Comparison of ENCODE assay signal across 14 cellular contexts in the genomic region with DNA sequence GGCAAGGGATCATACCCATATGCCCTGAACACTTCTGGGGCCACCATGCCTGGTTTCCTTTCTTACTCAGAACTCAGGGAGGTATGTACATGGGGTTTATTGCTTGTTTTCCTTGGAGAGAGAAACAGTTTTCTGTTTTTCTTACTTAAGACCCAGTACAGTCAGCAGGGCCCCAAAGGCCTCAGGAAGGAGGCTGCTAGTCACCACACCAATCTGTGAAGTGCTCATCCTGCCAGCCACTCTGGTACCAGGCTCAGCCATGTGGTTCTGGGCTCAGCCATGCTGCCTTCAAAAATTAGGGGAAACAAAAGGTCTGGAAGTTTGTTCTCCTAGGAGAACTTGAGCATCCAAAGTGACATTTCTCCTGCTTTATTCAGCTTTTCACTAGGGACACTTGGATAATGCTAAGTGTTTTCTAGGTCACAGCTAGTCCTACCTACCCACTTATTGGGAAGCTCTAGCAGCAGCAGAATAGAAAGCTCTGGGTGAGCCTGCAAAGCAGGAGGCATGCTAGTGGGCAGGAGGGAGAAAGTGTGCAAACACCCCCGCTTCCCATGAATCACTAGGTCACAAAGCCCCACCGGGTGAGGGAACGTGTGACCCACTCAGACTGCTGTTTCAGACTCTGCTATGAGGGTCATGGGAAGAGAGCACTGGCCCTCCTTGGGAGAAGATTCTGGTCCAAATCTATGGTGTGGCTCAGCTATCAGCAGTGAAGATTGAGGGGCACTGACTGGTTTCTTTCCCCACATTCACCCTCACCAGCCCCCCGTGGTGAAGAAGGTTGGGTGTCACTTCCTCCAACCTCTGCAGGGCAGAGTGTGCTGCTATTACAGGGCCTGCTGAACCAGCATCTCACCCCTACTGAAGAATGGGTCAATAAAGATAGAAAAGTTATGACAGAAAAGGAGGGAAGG. TPM values are rescaled to one million over a fixed set of nuclear protein-coding genes. Genes with fewer than 3 reads are reported as not detected.
DNase-seq lines count a peak whose midpoint lies in the region; ATAC-seq and TF ChIP-seq lines count a peak whose summit lies in the region.
"Had no signal": no experiment of that assay in that cellular context is flagged by ENCODE, and none has a peak within 500 bp of the region (broad histone marks: within the 10 kb centered on the region; RNA-seq: fewer than 3 reads in every experiment).

No MANE protein-coding gene starts in this region.

- H3K36me3 ChIP-seq in SK-N-SH (replicated peaks in 1 of 2; ENCODE audit: control insufficient read depth in 1 of 2, insufficient read depth in 2 of 2, low read length in 1 of 2) (peaks cover 47 to 69% of the 10 kb centered on the region in 2 experiments), PC-9 (ENCODE audit: low read depth) (peaks cover 31% of the 10 kb centered on the region)
- H3K36me3 ChIP-seq: right atrium auricular region, thyroid gland had no signal

- H3K27ac ChIP-seq in SK-N-SH (ENCODE audit: low read depth in 2 of 2, low read length in 1 of 2) (peak overlapping the region in 1 of 2 experiments; percentile 44; a peak in 2 of 4 replicates), PC-9 (no peak overlapping the region)
- H3K27ac ChIP-seq: thyroid gland had no signal

- ATAC-seq in SK-N-SH treated with all-trans-retinoic acid at 6 μM for 48 hours, result no peak
- peak; percentile 42 for ATAC-seq in activated CD8-positive, alpha-beta T cell treated with anti-CD3 and anti-CD28 coated beads, Interleukin-2, amount 10 ng/mL, durations not matched to agents 7 days and 5 days
- ATAC-seq: activated CD4-positive, CD25-positive, alpha-beta regulatory T cell treated with anti-CD3 and anti-CD28 coated beads, Interleukin-2, amount 50 U/mL, for 24 hours had no signal

- H4K20me1 ChIP-seq in SK-N-SH (ENCODE audit: insufficient read depth) (peaks cover 32% of the 10 kb centered on the region), PC-9 (ENCODE audit: insufficient read depth) (peaks cover 64% of the 10 kb centered on the region)

- no peak overlapping the region for H3K4me3 ChIP-seq in SK-N-SH (ENCODE audit: low read depth in 2 of 2, low read length in 1 of 2)
- no peak overlapping the region for H3K4me3 ChIP-seq in skeletal muscle cell (ENCODE audit: low read depth, low read length)
- no peak overlapping the region for H3K4me3 ChIP-seq in lower leg skin (ENCODE audit: low read depth, poor library complexity, severe bottlenecking)
- no peak overlapping the region for H3K4me3 ChIP-seq in PC-9
- H3K4me3 ChIP-seq: right atrium auricular region, thyroid gland had no signal

- H3K4me1 ChIP-seq in SK-N-SH (ENCODE audit: control insufficient read depth in 1 of 2, insufficient read depth in 2 of 2, low read depth in 1 of 2, low read length in 1 of 2), result peaks cover 14 to 35% of the 10 kb centered on the region in 2 experiments
- H3K4me1 ChIP-seq in PC-9 (replicated peaks; ENCODE audit: insufficient read depth), result no peaks in the 10 kb centered on the region

- H3F3A ChIP-seq in SK-N-SH (replicated peaks; ENCODE audit: insufficient read depth), result peaks cover 27% of the 10 kb centered on the region
- H3F3A ChIP-seq in PC-9 (ENCODE audit: insufficient read depth, low read depth), result peaks cover 3% of the 10 kb centered on the region; the same call in 1 of the 2 replicates

- H3K9me2 ChIP-seq in SK-N-SH, result no peaks in the 10 kb centered on the region
- no peaks in the 10 kb centered on the region for H3K9me2 ChIP-seq in PC-9 (ENCODE audit: insufficient read depth)

- H3K4me3 Mint-ChIP-seq in activated CD8-positive, alpha-beta T cell treated with anti-CD3 and anti-CD28 coated beads, Interleukin-2, amount 10 ng/mL, durations not matched to agents 7 days and 5 days, result no peak overlapping the region

- whole genome bisulfite sequencing in SK-N-SH (ENCODE audit: low lambda C conversion rate), result 93% methylated on average over 4 of the region's 4 CpGs
- WGBS in lower leg skin, 2 donors, result 85 to 86% methylated on average over 4 of the region's 4 CpGs

- DNase-seq in SK-N-SH (no peak), fibroblast of gingiva (ENCODE audit: low read depth) (peak; percentile 78), skeletal muscle cell (ENCODE audit: low read depth) (peak; percentile 70), lower leg skin (ENCODE audit: low spot score in 2 of 2) (no peak), DMS79 treated with DMSO at 0.1 percent for 48 hours (lab: John Stamatoyannopoulos, UW) (no peak), PC-9 (no peak)
- peak; percentile 29 for DNase-seq in activated CD8-positive, alpha-beta T cell treated with anti-CD3 and anti-CD28 coated beads, Interleukin-2, amount 10 ng/mL, durations not matched to agents 7 days and 5 days
- DNase-seq: 8988T, H7, NCI-H187, thyroid gland had no signal

- no peak for TF ChIP-seq POLR2A in lower leg skin (IDR thresholded peaks at IDR 0.05)

- no TSS peak for BruUV-seq in PC-9 (replicated peaks; lab: Mats Ljungman, UMichigan)

- no peak for TF ChIP-seq EP300 in SK-N-SH (IDR thresholded peaks at IDR 0.05; ENCODE audit: borderline replicate concordance in 1 of 2, low read depth in 1 of 2, low read length in 1 of 2)

- H3K79me2 ChIP-seq in SK-N-SH (ENCODE audit: insufficient read depth), result peaks cover 100% of the 10 kb centered on the region
- H3K79me2 ChIP-seq in PC-9 (ENCODE audit: low read depth), result peaks cover 96% of the 10 kb centered on the region

- H3K9me3 ChIP-seq in SK-N-SH (no peaks in the 10 kb centered on the region), PC-9 (ENCODE audit: insufficient read depth, low read depth) (no peaks in the 10 kb centered on the region)
- H3K9me3 ChIP-seq: right atrium auricular region, thyroid gland had no signal

- H3K27me3 ChIP-seq in SK-N-SH (ENCODE audit: insufficient read depth) (no peaks in the 10 kb centered on the region), PC-9 (ENCODE audit: insufficient read depth, low read depth) (no peaks in the 10 kb centered on the region)
- H3K27me3 ChIP-seq: right atrium auricular region, thyroid gland had no signal

- H3K36me3 Mint-ChIP-seq in activated CD8-positive, alpha-beta T cell treated with anti-CD3 and anti-CD28 coated beads, Interleukin-2, amount 10 ng/mL, durations not matched to agents 7 days and 5 days (ENCODE audit: low read depth), result peaks cover 60% of the 10 kb centered on the region

- H3K9ac ChIP-seq in SK-N-SH, result no peak overlapping the region

- intact Hi-C loops in lower leg skin (cut with DNase I; ENCODE audit: low total_unique reads), result no loop called here
- intact Hi-C loops in PC-9 (cut with micrococcal nuclease; ENCODE audit: unreplicated experiment), result no loop called here

- peaks cover 74% of the 10 kb centered on the region for H3K4me1 Mint-ChIP-seq in activated CD8-positive, alpha-beta T cell treated with anti-CD3 and anti-CD28 coated beads, Interleukin-2, amount 10 ng/mL, durations not matched to agents 7 days and 5 days (ENCODE audit: low read depth)

- H3K27ac Mint-ChIP-seq in activated CD8-positive, alpha-beta T cell treated with anti-CD3 and anti-CD28 coated beads, Interleukin-2, amount 10 ng/mL, durations not matched to agents 7 days and 5 days, result peak overlapping the region; percentile 28

- H3K4me2 ChIP-seq in SK-N-SH, result 0 out of 2 replicates have a peak overlapping the region, but pooled peaks have one; percentile 12
- no peak overlapping the region for H3K4me2 ChIP-seq in PC-9

- no peaks in the 10 kb centered on the region for H3K9me3 Mint-ChIP-seq in activated CD8-positive, alpha-beta T cell treated with anti-CD3 and anti-CD28 coated beads, Interleukin-2, amount 10 ng/mL, durations not matched to agents 7 days and 5 days (ENCODE audit: insufficient read depth)

- CTCF ChIA-PET in SK-N-SH (lab: Yijun Ruan, JAX) (interaction anchor here (0.7 to 1.5 kb wide), 4 partner anchors 10 to 254 kb away, joined by 3 to 4 read pairs (median 3); no protein-coding TSS in a partner anchor), PC-9 (lab: Charles Lee) (no interaction called here)
- CTCF ChIA-PET in activated CD8-positive, alpha-beta T cell treated with anti-CD3 and anti-CD28 coated beads, Interleukin-2, amount 10 ng/mL, durations not matched to agents 7 days and 5 days (lab: Charles Lee), result interaction anchor here (1.0 to 1.5 kb wide), 8 partner anchors 11 to 226 kb away, joined by 3 to 5 read pairs (median 4); a partner anchor contains a TSS

- no peak for TF ChIP-seq RAD21 in SK-N-SH (IDR thresholded peaks at IDR 0.05; ENCODE audit: low read length)

- TF ChIP-seq CTCF in SK-N-SH (IDR thresholded peaks at IDR 0.05) (no peak), lower leg skin (IDR thresholded peaks at IDR 0.05) (no peak), PC-9 (conservative IDR thresholded peaks at IDR 0.05) (no peak)

- no peaks in the 10 kb centered on the region for H3K27me3 Mint-ChIP-seq in activated CD8-positive, alpha-beta T cell treated with anti-CD3 and anti-CD28 coated beads, Interleukin-2, amount 10 ng/mL, durations not matched to agents 7 days and 5 days (ENCODE audit: low read depth)

- H2AFZ ChIP-seq in SK-N-SH (ENCODE audit: low read depth) (no peak overlapping the region), PC-9 (no peak overlapping the region)

- POLR2A ChIA-PET in SK-N-SH (lab: Yijun Ruan, JAX) (no interaction called here), PC-9 (lab: Charles Lee; ENCODE audit: unreplicated experiment) (interaction anchor here (0.7 kb wide), 1 partner anchor 412 kb away, joined by 3 read pairs; no protein-coding TSS in a partner anchor)
- POLR2A ChIA-PET in activated CD8-positive, alpha-beta T cell treated with anti-CD3 and anti-CD28 coated beads, Interleukin-2, amount 10 ng/mL, durations not matched to agents 7 days and 5 days (lab: Charles Lee), result interaction anchor here (1.8 kb wide), 1 partner anchor 24 kb away, joined by 6 read pairs; a partner anchor contains a TSS

TF ChIP-seq in SK-N-SH treated with all-trans-retinoic acid at 6 μM for 48 hours, 23 proteins besides CTCF, POLR2A, EP300 and RAD21 (continues in another document):
- TF ChIP-seq ZFP30 (CRISPR knock-in tag; IDR thresholded peaks at IDR 0.05) (no peak), TOX (CRISPR knock-in tag; IDR thresholded peaks at IDR 0.05; ENCODE audit: borderline replicate concordance) (no peak)

RNA-seq across cellular contexts. Expression of a gene that starts 23.9 kb away (rescaled TPM):
- polyA plus RNA-seq in SK-N-SH (2012; rRNA removed), result 66.0 and 83.1 TPM in 2 replicates
- polyA plus RNA-seq in SK-N-SH (2012; cell fraction: cytosol; rRNA removed), result 66.1 and 72.1 TPM in 2 replicates
- polyA plus RNA-seq in SK-N-SH (2012; cell fraction: nucleus; rRNA removed), result 101 and 142 TPM in 2 replicates
- total RNA-seq in activated CD8-positive, alpha-beta T cell treated with anti-CD3 and anti-CD28 coated beads, Interleukin-2, amount 10 ng/mL, durations not matched to agents 7 days and 5 days, result 10 to 100 TPM; 80.7 to 84.0 TPM
- total RNA-seq in lower leg skin (10 to 100 TPM; 53.3 to 87.9 (median 73.2) TPM), PC-9 (2021) (149 and 158 TPM in 2 replicates)

Comparison
In these comparisons a context has a peak if more than half of its experiments do, and no peak if none do; other contexts are left out.
1. DNase-seq: peak in activated CD8-positive, alpha-beta T cell treated with anti-CD3 and anti-CD28 coated beads, Interleukin-2, amount 10 ng/mL, durations not matched to agents 7 days and 5 days (single experiment), fibroblast of gingiva (single experiment) and skeletal muscle cell (single experiment); none in SK-N-SH (single experiment), lower leg skin (0 of 2), DMS79 treated with DMSO at 0.1 percent for 48 hours (single experiment) and PC-9 (0 of 2).